9 cellular contexts compared by ENCODE assay signal in genomic region chr6:83514877-83515466, GRCh38. TPM values are rescaled to one million over a fixed set of nuclear protein-coding genes. Genes with fewer than 3 reads are reported as not detected.
DNase-seq lines count a peak whose midpoint lies in the region; ATAC-seq and TF ChIP-seq lines count a peak whose summit lies in the region.
"Had no signal": no experiment of that assay in that cellular context is flagged by ENCODE, and none has a peak within 500 bp of the region (broad histone marks: within the 10 kb centered on the region; RNA-seq: fewer than 3 reads in every experiment).

No MANE protein-coding gene starts in this region.

- no peaks in the 10 kb centered on the region for H3K36me3 Mint-ChIP-seq in activated T-cell treated with anti-CD3 and anti-CD28 coated beads, Interleukin-2, amount 50 U/mL, for 72 hours (ENCODE audit: insufficient read depth in 2 of 2)

- ATAC-seq in activated T-cell treated with anti-CD3 and anti-CD28 coated beads, Interleukin-2, amount 50 U/mL, for 72 hours (replicated peaks in 1 of 2) = no peak
- ATAC-seq in GM21390 (IDR thresholded peaks at IDR 0.05; ENCODE audit: unreplicated experiment) (peak; percentile 60), psoas muscle (peak in 2 of 4 donors; percentile 41 to 75), GM19397 (IDR thresholded peaks at IDR 0.05; ENCODE audit: unreplicated experiment) (no peak)

- H3K4me3 ChIP-seq in fibroblast of pulmonary artery (replicated peaks; ENCODE audit: low read depth, low read length) = no peak overlapping the region
- H3K4me3 ChIP-seq in psoas muscle = no peak overlapping the region

- no peak overlapping the region for H3K27ac Mint-ChIP-seq in activated T-cell treated with anti-CD3 and anti-CD28 coated beads, Interleukin-2, amount 50 U/mL, for 72 hours

- H3K4me3 Mint-ChIP-seq in activated T-cell treated with anti-CD3 and anti-CD28 coated beads, Interleukin-2, amount 50 U/mL, for 72 hours = no peak overlapping the region
- H3K4me3 Mint-ChIP-seq: central memory CD8-positive, alpha-beta T cell had no signal

- peak; percentile 91 for TF ChIP-seq CTCF in fibroblast of pulmonary artery (IDR thresholded peaks at IDR 0.05; ENCODE audit: low read length, missing control alignments)
- peak; percentile 85 for TF ChIP-seq CTCF in psoas muscle (IDR thresholded peaks at IDR 0.05)

- H3K9me3 Mint-ChIP-seq in activated T-cell treated with anti-CD3 and anti-CD28 coated beads, Interleukin-2, amount 50 U/mL, for 72 hours = no peaks in the 10 kb centered on the region
- H3K9me3 Mint-ChIP-seq: central memory CD8-positive, alpha-beta T cell had no signal

- 26 to 41% (median 26%) methylated on average over 4 of the region's 4 CpGs for WGBS in psoas muscle, 3 donors

- peaks cover 45% of the 10 kb centered on the region for H3K27me3 Mint-ChIP-seq in activated T-cell treated with anti-CD3 and anti-CD28 coated beads, Interleukin-2, amount 50 U/mL, for 72 hours (ENCODE audit: low read depth)

- intact Hi-C loops in psoas muscle (cut with DNase I) = loop anchor here (2.0 to 5.0 kb wide), 4 partner anchors 100 to 448 kb away; partner anchors contain the start of genes DOP1A (in 1 of the 2) and UBE3D (in 1 of the 2)

- H3K27me3 ChIP-seq in psoas muscle (ENCODE audit: insufficient read depth in 3 of 3, low read length in 2 of 3) = no peaks in the 10 kb centered on the region

- peaks cover 4% of the 10 kb centered on the region for H3K4me1 Mint-ChIP-seq in activated T-cell treated with anti-CD3 and anti-CD28 coated beads, Interleukin-2, amount 50 U/mL, for 72 hours (ENCODE audit: low read depth)

- H3K4me1 ChIP-seq in psoas muscle = peaks cover 4% of the 10 kb centered on the region

- no peaks in the 10 kb centered on the region for H3K9me3 ChIP-seq in psoas muscle

- peak; percentile 2 to 35 for DNase-seq in activated T-cell treated with anti-CD3 and anti-CD28 coated beads, Interleukin-2, amount 50 U/mL, for 72 hours
- DNase-seq in activated T-cell treated with anti-CD3 and anti-CD28 coated beads for 4 hours (no peak), M059J (ENCODE audit: low read depth) (peak; percentile 60), SW480 (ENCODE audit: low spot score) (peak; percentile 34), fibroblast of pulmonary artery (ENCODE audit: low read depth) (peak; percentile 84), psoas muscle (no peak)

- no peak overlapping the region for H3K27ac ChIP-seq in psoas muscle

- no peaks in the 10 kb centered on the region for H3K36me3 ChIP-seq in psoas muscle (ENCODE audit: insufficient read depth in 1 of 2, low read depth in 1 of 2)

RNA-seq across cellular contexts. Expression of gene PRSS35, which starts 2.6 kb away (rescaled TPM):
- total RNA-seq in activated T-cell treated with anti-CD3 and anti-CD28 coated beads, Interleukin-2, amount 50 U/mL, for 72 hours = not detected
- total RNA-seq in M059J (2014; rRNA removed; shearing (Covaris generic)) = 0.25 and 0.49 TPM in 2 replicates
- under 1 TPM in 2 of 4 donors, not detected in 2; 0.08 to 0.50 TPM for total RNA-seq in psoas muscle
- under 1 TPM; 0.03 to 0.22 (median 0.07) TPM for polyA plus RNA-seq in psoas muscle

Comparison
In these comparisons a context has a peak if more than half of its experiments do, and no peak if none do; other contexts are left out.
1. DNase-seq: peak in activated T-cell treated with anti-CD3 and anti-CD28 coated beads, Interleukin-2, amount 50 U/mL, for 72 hours (2 of 2), M059J (single experiment), SW480 (single experiment) and fibroblast of pulmonary artery (single experiment); none in activated T-cell treated with anti-CD3 and anti-CD28 coated beads for 4 hours (single experiment) and psoas muscle (0 of 2).